19 cellular contexts compared by ENCODE assay signal in genomic region chr14:95025218-95025617, GRCh38.
DNase-seq lines count a peak whose midpoint lies in the region; ATAC-seq and TF ChIP-seq lines count a peak whose summit lies in the region.
"Had no signal": no experiment of that assay in that cellular context is flagged by ENCODE, and none has a peak within 500 bp of the region (broad histone marks: within the 10 kb centered on the region; RNA-seq: fewer than 3 reads in every experiment).

No MANE protein-coding gene starts in this region.

- TF ChIP-seq POLR2A in esophagus squamous epithelium (IDR thresholded peaks at IDR 0.05): no peak

- intact Hi-C loops in esophagus squamous epithelium (cut with DNase I): no loop called here

- H3K36me3 ChIP-seq in esophagus squamous epithelium: no peaks in the 10 kb centered on the region
- H3K36me3 ChIP-seq: SJCRH30 had no signal

- no peak for ATAC-seq in HG02763 (IDR thresholded peaks at IDR 0.05; ENCODE audit: unreplicated experiment)
- ATAC-seq: GM12878, GM23338, K562, PC-3 had no signal

- DNase-seq in Daoy (ENCODE audit: low read depth): peak; percentile 32
- DNase-seq in EL: peak; percentile 37
- DNase-seq in astrocyte of the hippocampus (ENCODE audit: low read depth, low spot score): peak; percentile 34
- peak; percentile 14 for DNase-seq in myocyte (ENCODE audit: low read depth)
- no peak for DNase-seq in OCI-M2 (lab: John Stamatoyannopoulos, UW; ENCODE audit: unreplicated experiment)
- no peak for DNase-seq in esophagus squamous epithelium (lab: John Stamatoyannopoulos, UW)
- DNase-seq: DMS79 treated with DMSO at 0.1 percent for 48 hours, HCEC 1CT, NCI-H1105 treated with DMSO at 0.1 percent for 48 hours, NCI-H1694, NCI-H2081 treated with DMSO at 0.1 percent for 48 hours, NCI-H510A treated with DMSO at 0.1 percent for 48 hours, PC-3, SJCRH30 had no signal

- H3K9me3 ChIP-seq in esophagus squamous epithelium: no peaks in the 10 kb centered on the region
- H3K9me3 ChIP-seq: SJCRH30 had no signal

- H3K27me3 ChIP-seq in esophagus squamous epithelium: no peaks in the 10 kb centered on the region
- H3K27me3 ChIP-seq: SJCRH30 had no signal

- no peaks in the 10 kb centered on the region for H3K4me1 ChIP-seq in esophagus squamous epithelium
- H3K4me1 ChIP-seq: SJCRH30 had no signal

- TF ChIP-seq CTCF in esophagus squamous epithelium (IDR thresholded peaks at IDR 0.05): no peak

- 49 to 61% methylated on average over 4 of the region's 4 CpGs for WGBS in esophagus squamous epithelium, 2 donors

- H3K27ac ChIP-seq in esophagus squamous epithelium: no peak overlapping the region
- H3K27ac ChIP-seq: RWPE1, SJCRH30 had no signal

- no peak overlapping the region for H3K4me3 ChIP-seq in esophagus squamous epithelium
- H3K4me3 ChIP-seq: GM12878, GM23338, K562, SJCRH30 had no signal

Comparison
In these comparisons a context has a peak if more than half of its experiments do, and no peak if none do; other contexts are left out.
1. DNase-seq: peak in Daoy (single experiment), EL (single experiment), astrocyte of the hippocampus (single experiment) and myocyte (single experiment); none in OCI-M2 (single experiment) and esophagus squamous epithelium (single experiment).